In genomic region chr3:19934098-19934566, GRCh38 we compare ENCODE assay signal across 8 cellular contexts. TPM values are rescaled to one million over a fixed set of nuclear protein-coding genes. Genes with fewer than 3 reads are reported as not detected.
DNase-seq lines count a peak whose midpoint lies in the region; ATAC-seq and FAIRE-seq lines count a peak whose summit lies in the region.

A gene with protein sequence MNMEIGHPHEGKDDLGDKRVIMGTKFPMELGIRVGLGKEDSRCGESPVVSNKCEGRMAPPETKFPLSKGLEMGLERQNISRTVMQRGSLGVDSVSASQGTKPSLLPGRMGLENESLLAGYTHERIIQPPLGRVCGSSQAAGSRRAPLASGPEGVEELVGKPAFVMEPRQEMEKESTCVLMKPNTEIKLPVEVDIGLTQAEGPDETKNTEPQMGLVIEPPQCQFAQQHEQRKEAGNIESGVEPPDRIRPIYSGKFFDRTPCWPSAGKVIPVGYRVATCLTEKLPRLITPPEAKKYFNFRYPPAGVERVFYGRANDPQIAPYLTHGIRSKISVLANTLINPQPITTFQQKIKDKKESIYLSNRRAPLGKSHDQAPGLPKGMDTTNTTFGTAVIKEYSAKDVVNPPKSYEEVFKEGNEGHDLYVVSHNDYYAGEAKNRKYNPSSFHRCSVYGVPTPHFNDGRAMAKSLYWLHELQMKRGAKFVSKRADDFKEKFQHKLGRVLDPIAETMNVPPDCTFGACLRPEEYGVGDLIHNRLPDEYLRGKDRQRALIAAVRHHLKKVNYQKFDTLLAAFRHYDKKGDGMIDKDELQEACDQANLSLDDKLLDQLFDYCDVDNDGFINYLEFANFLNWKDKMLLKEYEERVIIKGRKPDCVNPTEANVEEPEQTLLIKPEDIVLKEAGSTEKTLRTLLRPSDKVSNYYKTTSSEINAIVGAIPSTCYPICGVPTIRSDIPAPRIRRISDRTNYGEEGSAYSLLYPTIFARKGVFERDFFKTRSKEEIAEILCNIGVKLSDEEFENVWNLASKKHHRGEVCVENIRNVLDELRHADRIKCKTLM (minus strand): TSS chr3:19934217. CDS start chr3:19934018, 199 bp downstream.

- H3K36me3 Mint-ChIP-seq in activated naive CD8-positive, alpha-beta T cell treated with anti-CD3 and anti-CD28 coated beads, Interleukin-2, amount 50 U/mL, for 24 hours (ENCODE audit: low read depth): no peaks in the 10 kb centered on the region

- peaks cover 49% of the 10 kb centered on the region for H3K4me1 Mint-ChIP-seq in activated naive CD8-positive, alpha-beta T cell treated with anti-CD3 and anti-CD28 coated beads, Interleukin-2, amount 50 U/mL, for 24 hours

- H3K9me3 Mint-ChIP-seq in activated naive CD8-positive, alpha-beta T cell treated with anti-CD3 and anti-CD28 coated beads, Interleukin-2, amount 50 U/mL, for 24 hours: peaks cover 5% of the 10 kb centered on the region

- DNase-seq in NCI-H146 (lab: John Stamatoyannopoulos, UW) (peak; percentile 88), lung microvascular endothelial cell (ENCODE audit: low read depth in 2 of 2) (peak; percentile 3 to 59), RCC 7860 (ENCODE audit: low spot score) (no peak), CD1c-positive myeloid dendritic cell (ENCODE audit: extremely low spot score) (no peak)
- DNase-seq in activated naive CD8-positive, alpha-beta T cell treated with anti-CD3 and anti-CD28 coated beads, Interleukin-2, amount 50 U/mL, for 24 hours: peak; percentile 16

- FAIRE-seq in RCC 7860 (lab: Jason Lieb, UNC): no peak

- ATAC-seq in GM19463 (IDR thresholded peaks at IDR 0.05; ENCODE audit: unreplicated experiment): peak; percentile 25
- ATAC-seq in activated naive CD8-positive, alpha-beta T cell treated with anti-CD3 and anti-CD28 coated beads, Interleukin-2, amount 50 U/mL, for 24 hours: no peak
- ATAC-seq in GM21737 (IDR thresholded peaks at IDR 0.05; ENCODE audit: unreplicated experiment): no peak
- no peak for ATAC-seq in GM18870 (IDR thresholded peaks at IDR 0.05; ENCODE audit: unreplicated experiment)

- peaks cover 9% of the 10 kb centered on the region for H3K27me3 Mint-ChIP-seq in activated naive CD8-positive, alpha-beta T cell treated with anti-CD3 and anti-CD28 coated beads, Interleukin-2, amount 50 U/mL, for 24 hours

- no peak within 1 kb of the TSS for H3K4me3 Mint-ChIP-seq in activated naive CD8-positive, alpha-beta T cell treated with anti-CD3 and anti-CD28 coated beads, Interleukin-2, amount 50 U/mL, for 24 hours

- peak within 1 kb of the TSS; percentile 94 for H3K27ac Mint-ChIP-seq in activated naive CD8-positive, alpha-beta T cell treated with anti-CD3 and anti-CD28 coated beads, Interleukin-2, amount 50 U/mL, for 24 hours

RNA-seq across cellular contexts. Expression of the gene that starts here (rescaled TPM):
- under 0.01 and 0.20 TPM in 2 replicates for total RNA-seq in lung microvascular endothelial cell

Comparison
In these comparisons a context has a peak if more than half of its experiments do, and no peak if none do; other contexts are left out.
1. Peak in DNase-seq in lung microvascular endothelial cell; RNA of the gene not detected or under 1 TPM.
2. DNase-seq: peak in NCI-H146 (single experiment) and activated naive CD8-positive, alpha-beta T cell treated with anti-CD3 and anti-CD28 coated beads, Interleukin-2, amount 50 U/mL, for 24 hours (single experiment); none in RCC 7860 (single experiment) and CD1c-positive myeloid dendritic cell (single experiment).